8 cellular contexts compared by ENCODE assay signal in genomic region chr3:150763122-150763840, GRCh38. TPM values are rescaled to one million over a fixed set of nuclear protein-coding genes. Genes with fewer than 3 reads are reported as not detected.
A peak's percentile ranks its signal among the peaks of the same experiment; 100 is the strongest.
DNase-seq lines count a peak whose midpoint lies in the region; ATAC-seq lines count a peak whose summit lies in the region.

TSS of gene SIAH2 (minus strand) at chr3:150763169. CDS start at chr3:150762849, 320 bp downstream.

- peak within 1 kb of the TSS; percentile 87 for H3K9ac ChIP-seq in mesendoderm (ENCODE audit: low read length)

- no CpG with 5 or more reads among the region's 70 CpGs for WGBS in mesendoderm (ENCODE audit: extremely low coverage, insufficient coverage, low lambda C conversion rate)

- peaks cover 28% of the 10 kb centered on the region for H3K4me1 ChIP-seq in CD8-positive, alpha-beta memory T cell (ENCODE audit: insufficient read depth, low read length)
- peaks cover 10% of the 10 kb centered on the region for H3K4me1 ChIP-seq in mesendoderm (ENCODE audit: control insufficient read depth, low read depth, low read length)

- H2BK15ac ChIP-seq in mesendoderm (replicated peaks; ENCODE audit: low read depth), result no peak within 1 kb of the TSS

- H3K27ac Mint-ChIP-seq in CD8-positive, alpha-beta memory T cell, result peak within 1 kb of the TSS; percentile 98 to 100 (median 100)
- peak within 1 kb of the TSS; percentile 98 to 100 for H3K27ac Mint-ChIP-seq in effector memory CD8-positive, alpha-beta T cell

- peaks cover 11% of the 10 kb centered on the region for H3K79me2 ChIP-seq in mesendoderm (ENCODE audit: control insufficient read depth, insufficient read depth, low read length)

- H3K79me1 ChIP-seq in mesendoderm (ENCODE audit: low read length), result peaks cover 7% of the 10 kb centered on the region

- H2BK5ac ChIP-seq in mesendoderm (ENCODE audit: low read length), result peak within 1 kb of the TSS; percentile 76

- no peak within 1 kb of the TSS for H4K5ac ChIP-seq in mesendoderm (ENCODE audit: low read length)

- POLR2A ChIA-PET in CD8-positive, alpha-beta memory T cell (lab: Charles Lee), result interaction anchor here (0.5 to 4.7 kb wide), 21 partner anchors 15 to 1771 kb away, joined by 3 to 65 read pairs (median 4); partner anchors contain the start of genes EIF2A, ERICH6, GPR171 and SELENOT

- no peak within 1 kb of the TSS for H4K8ac ChIP-seq in mesendoderm (ENCODE audit: low read depth, low read length)

- H3K56ac ChIP-seq in mesendoderm (ENCODE audit: low read length), result peak within 1 kb of the TSS; percentile 92

- no peaks in the 10 kb centered on the region for H3K9me3 ChIP-seq in CD8-positive, alpha-beta memory T cell (ENCODE audit: low read length)

- no peaks in the 10 kb centered on the region for H3K27me3 ChIP-seq in CD8-positive, alpha-beta memory T cell (ENCODE audit: insufficient read depth, low read length, poor library complexity, severe bottlenecking)
- no peaks in the 10 kb centered on the region for H3K27me3 ChIP-seq in mesendoderm (ENCODE audit: insufficient read depth, low read length, poor library complexity)

- H2AK5ac ChIP-seq in mesendoderm (ENCODE audit: low read length), result no peak within 1 kb of the TSS

- peak within 1 kb of the TSS; percentile 74 for H3K4ac ChIP-seq in mesendoderm (ENCODE audit: low read depth, low read length)

- peak within 1 kb of the TSS; percentile 95 for H3K27ac ChIP-seq in CD8-positive, alpha-beta memory T cell (ENCODE audit: low read depth, low read length)
- peak within 1 kb of the TSS; percentile 67 for H3K27ac ChIP-seq in mesendoderm (ENCODE audit: low read depth, low read length)

- peak within 1 kb of the TSS; percentile 91 for H3K4me2 ChIP-seq in mesendoderm (ENCODE audit: low read length)

- H3K23ac ChIP-seq in mesendoderm (ENCODE audit: low read length), result peak within 1 kb of the TSS; percentile 6

- peak within 1 kb of the TSS; percentile 92 for H3K4me3 ChIP-seq in CD8-positive, alpha-beta memory T cell (ENCODE audit: low read length)
- H3K4me3 ChIP-seq in mesendoderm (ENCODE audit: low read length), result peak within 1 kb of the TSS; percentile 83

- H3K27me3 Mint-ChIP-seq in CD8-positive, alpha-beta memory T cell, result peaks cover 0 to 2% of the 10 kb centered on the region in 2 donors
- no peaks in the 10 kb centered on the region for H3K27me3 Mint-ChIP-seq in effector memory CD8-positive, alpha-beta T cell

- CTCF ChIA-PET in CD8-positive, alpha-beta memory T cell (lab: Charles Lee), result interaction anchor here (1.2 to 4.6 kb wide), 13 partner anchors 8 to 439 kb away, joined by 3 to 26 read pairs (median 7); partner anchors contain the start of genes EIF2A, ERICH6, GPR171 and SELENOT

- peak within 1 kb of the TSS; percentile 94 to 100 (median 97) for H3K4me3 Mint-ChIP-seq in CD8-positive, alpha-beta memory T cell
- H3K4me3 Mint-ChIP-seq in effector memory CD8-positive, alpha-beta T cell, result peak within 1 kb of the TSS; percentile 93 to 98

- peak; percentile 88 to 96 (median 95) for DNase-seq in CD8-positive, alpha-beta memory T cell
- DNase-seq in HS-27A (ENCODE audit: low read depth), result peak; percentile 88
- peak; percentile 98 for DNase-seq in NOMO-1 treated with DMSO at 0.1 percent for 48 hours (lab: John Stamatoyannopoulos, UW; ENCODE audit: unreplicated experiment)
- peak; percentile 87 to 88 for DNase-seq in activated CD8-positive, alpha-beta memory T cell treated with anti-CD3 and anti-CD28 coated beads for 4 hours (ENCODE audit: low read depth in 2 of 2)
- peak; percentile 88 to 90 (median 89) for DNase-seq in effector memory CD8-positive, alpha-beta T cell
- DNase-seq in mesendoderm, result peak; percentile 91
- peak; percentile 91 for DNase-seq in stimulated activated CD8-positive, alpha-beta memory T cell treated with anti-CD3 and anti-CD28 coated beads, Interleukin-12 subunit alpha, Interleukin-12 subunit beta, amount 100 ng/mL, for 4 hours (ENCODE audit: low read depth)

- H3K18ac ChIP-seq in mesendoderm (ENCODE audit: low read length), result peak within 1 kb of the TSS; percentile 92

- ATAC-seq in GM19463 (IDR thresholded peaks at IDR 0.05; ENCODE audit: unreplicated experiment), result peak; percentile 63
- ATAC-seq in effector memory CD8-positive, alpha-beta T cell (replicated peaks), result peak; percentile 76

- peaks cover 0 to 31% (median 3%) of the 10 kb centered on the region in 3 donors for H3K36me3 Mint-ChIP-seq in CD8-positive, alpha-beta memory T cell
- H3K36me3 Mint-ChIP-seq in effector memory CD8-positive, alpha-beta T cell (ENCODE audit: insufficient read depth), result peaks cover 28% of the 10 kb centered on the region

- peaks cover 39 to 49% (median 48%) of the 10 kb centered on the region in 3 donors for H3K4me1 Mint-ChIP-seq in CD8-positive, alpha-beta memory T cell
- H3K4me1 Mint-ChIP-seq in effector memory CD8-positive, alpha-beta T cell (ENCODE audit: low read depth in 2 of 2), result peaks cover 27 to 45% of the 10 kb centered on the region in 2 donors

- no peaks in the 10 kb centered on the region for H3K9me3 Mint-ChIP-seq in CD8-positive, alpha-beta memory T cell
- no peaks in the 10 kb centered on the region for H3K9me3 Mint-ChIP-seq in effector memory CD8-positive, alpha-beta T cell

- no peak within 1 kb of the TSS for H2BK120ac ChIP-seq in mesendoderm (ENCODE audit: low read depth, low read length)

- no peaks in the 10 kb centered on the region for H3K36me3 ChIP-seq in CD8-positive, alpha-beta memory T cell (ENCODE audit: insufficient read depth, low read length)
- H3K36me3 ChIP-seq in mesendoderm (ENCODE audit: control insufficient read depth, insufficient read depth, low read length), result no peaks in the 10 kb centered on the region

RNA-seq across cellular contexts. Expression of gene SIAH2, which starts in this region (rescaled TPM):
- total RNA-seq in CD8-positive, alpha-beta memory T cell, result 100 to 1,000 TPM; 111 to 115 TPM
- polyA plus RNA-seq in CD8-positive, alpha-beta memory T cell, result 48.1 TPM
- polyA plus RNA-seq in mesendoderm (2013, experiment 1 of 2), result 26.5 TPM
- polyA plus RNA-seq in mesendoderm (2013, experiment 2 of 2), result 27.3 TPM

Comparison
In these comparisons a context has a peak if more than half of its experiments do, and no peak if none do; other contexts are left out.
1. Peak in every context shown above with its lines: DNase-seq, ATAC-seq, H3K4me3 ChIP-seq and H3K27ac ChIP-seq.